Comparison of ENCODE assay signal across 16 cellular contexts in the genomic region with DNA sequence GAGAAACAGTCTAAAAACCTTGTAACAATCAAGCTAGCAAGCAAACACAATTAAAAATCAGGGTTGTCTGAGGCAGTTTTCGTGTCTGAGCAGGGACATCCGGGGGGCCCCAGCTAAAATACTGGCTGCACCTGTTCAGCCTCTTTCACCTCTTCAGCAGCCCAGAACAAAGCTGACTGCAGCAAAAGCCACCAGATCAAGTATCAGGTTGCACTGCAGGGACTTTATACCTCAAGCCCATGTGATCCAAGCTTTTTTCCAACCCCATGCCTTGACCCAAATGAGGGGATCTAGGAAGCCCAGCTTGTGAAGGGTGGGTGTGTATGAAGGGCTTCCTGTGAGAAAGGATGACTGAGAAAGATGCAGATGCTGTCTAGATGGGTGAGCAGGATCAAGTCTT.
A peak's percentile ranks its signal among the peaks of the same experiment; 100 is the strongest.
DNase-seq lines count a peak whose midpoint lies in the region; ATAC-seq and TF ChIP-seq lines count a peak whose summit lies in the region.
"Had no signal": no experiment of that assay in that cellular context is flagged by ENCODE, and none has a peak within 500 bp of the region (broad histone marks: within the 10 kb centered on the region; RNA-seq: fewer than 3 reads in every experiment).

No MANE protein-coding gene starts in this region.

- peak overlapping the region; percentile 35 for H2AK5ac ChIP-seq in mesenchymal stem cell (ENCODE audit: low read length, severe bottlenecking)

- no peak overlapping the region for H3K4me3 Mint-ChIP-seq in endothelial cell (ENCODE audit: unreplicated experiment)
- H3K4me3 Mint-ChIP-seq: activated T-cell treated with anti-CD3 and anti-CD28 coated beads, Interleukin-2, amount 50 U/mL, for 4 hours; natural killer cell had no signal

- H3K27ac Mint-ChIP-seq in endothelial cell (ENCODE audit: unreplicated experiment): no peak overlapping the region
- H3K27ac Mint-ChIP-seq: natural killer cell had no signal

- H3K4me1 ChIP-seq in OCI-LY3 (ENCODE audit: low read length) (peaks cover 28% of the 10 kb centered on the region), mesenchymal stem cell (ENCODE audit: control insufficient read depth, insufficient read depth, low read depth, low read length) (peaks cover 7% of the 10 kb centered on the region)

- H3K27ac ChIP-seq in OCI-LY3 (ENCODE audit: low read length) (no peak overlapping the region; the same call in 1 of the 2 replicates), mesenchymal stem cell (ENCODE audit: low read length, poor library complexity, severe bottlenecking) (no peak overlapping the region), brain microvascular endothelial cell (no peak overlapping the region)
- H3K27ac ChIP-seq: heart right ventricle, left ventricle myocardium inferior, thyroid gland had no signal

- H3K9me3 ChIP-seq in OCI-LY3 (ENCODE audit: insufficient read depth, low read length) (no peaks in the 10 kb centered on the region), mesenchymal stem cell (ENCODE audit: control insufficient read depth, low read length) (no peaks in the 10 kb centered on the region)
- H3K9me3 ChIP-seq: heart right ventricle, left ventricle myocardium inferior, thyroid gland had no signal

- no peaks in the 10 kb centered on the region for H3K36me3 ChIP-seq in OCI-LY3 (replicated peaks; ENCODE audit: low read depth, low read length)
- H3K36me3 ChIP-seq in mesenchymal stem cell (ENCODE audit: control insufficient read depth in 1 of 2, insufficient read depth in 2 of 2, low read depth in 1 of 2, low read length in 2 of 2): peaks cover 0 to 7% of the 10 kb centered on the region in 2 experiments
- no peaks in the 10 kb centered on the region for H3K36me3 ChIP-seq in brain microvascular endothelial cell (replicated peaks)

- H3K9me3 Mint-ChIP-seq in endothelial cell (ENCODE audit: unreplicated experiment): no peaks in the 10 kb centered on the region
- H3K9me3 Mint-ChIP-seq: activated T-cell treated with anti-CD3 and anti-CD28 coated beads, Interleukin-2, amount 50 U/mL, for 4 hours; natural killer cell had no signal

- H2BK5ac ChIP-seq in mesenchymal stem cell (ENCODE audit: low read depth, low read length, poor library complexity, severe bottlenecking): no peak overlapping the region

- H4K20me1 ChIP-seq in OCI-LY3 (ENCODE audit: insufficient read depth, low read length): no peaks in the 10 kb centered on the region

- no peak overlapping the region for H2BK15ac ChIP-seq in mesenchymal stem cell (ENCODE audit: low read depth, poor library complexity, severe bottlenecking)

- H3K4me2 ChIP-seq in OCI-LY3 (ENCODE audit: low read length) (peak overlapping the region; percentile 56; the same call in 1 of the 2 replicates), mesenchymal stem cell (ENCODE audit: low read length, poor library complexity, severe bottlenecking) (no peak overlapping the region)

- H3K9ac ChIP-seq in OCI-LY3 (ENCODE audit: low read length) (no peak overlapping the region), mesenchymal stem cell (ENCODE audit: low read length) (no peak overlapping the region)

- no peak overlapping the region for H3K18ac ChIP-seq in mesenchymal stem cell (ENCODE audit: low read depth in 1 of 2, low read length in 2 of 2)

- H3K23ac ChIP-seq in mesenchymal stem cell (ENCODE audit: low read length in 2 of 2): no peak overlapping the region

- ATAC-seq in HG02973 (IDR thresholded peaks at IDR 0.05; ENCODE audit: unreplicated experiment): no peak
- ATAC-seq in GM19455 (IDR thresholded peaks at IDR 0.05; ENCODE audit: unreplicated experiment): no peak
- ATAC-seq: activated T-cell treated with anti-CD3 and anti-CD28 coated beads, Interleukin-2, amount 50 U/mL, for 4 hours; esophagus mucosa; natural killer cell had no signal

- WGBS in mesenchymal stem cell: 78% methylated on average over 2 of the region's 2 CpGs

- in situ Hi-C loops in brain microvascular endothelial cell (cut with HindIII; ENCODE audit: low pct_ligation_motif_present, low sequenced_read_pairs): no loop called here

- no peak overlapping the region for H2BK12ac ChIP-seq in mesenchymal stem cell (ENCODE audit: low read length in 2 of 2)

- no peaks in the 10 kb centered on the region for H3K27me3 ChIP-seq in OCI-LY3 (ENCODE audit: low read depth, low read length)
- H3K27me3 ChIP-seq in mesenchymal stem cell (ENCODE audit: control insufficient read depth in 1 of 2, insufficient read depth in 1 of 2, low read length in 2 of 2): no peaks in the 10 kb centered on the region
- no peaks in the 10 kb centered on the region for H3K27me3 ChIP-seq in brain microvascular endothelial cell (replicated peaks)
- H3K27me3 ChIP-seq: heart right ventricle, thyroid gland had no signal

- DNase-seq in DMS53 treated with DMSO at 0.1 percent for 48 hours (lab: John Stamatoyannopoulos, UW; ENCODE audit: unreplicated experiment) (peak; percentile 56), NCI-H2029 (lab: John Stamatoyannopoulos, UW) (peak; percentile 45), mesenchymal stem cell (no peak), brain microvascular endothelial cell (no peak), endothelial cell (ENCODE audit: low spot score) (no peak)
- DNase-seq: activated T-cell treated with anti-CD3 and anti-CD28 coated beads, Interleukin-2, amount 50 U/mL, for 4 hours; AML-193; heart right ventricle; left ventricle myocardium inferior; natural killer cell; stimulated activated CD8-positive, alpha-beta memory T cell treated with anti-CD3 and anti-CD28 coated beads, Interleukin-4, amount 100 ng/mL, for 48 hours; thyroid gland had no signal

- H2AFZ ChIP-seq in OCI-LY3 (ENCODE audit: low read depth, low read length): no peak overlapping the region
- no peak overlapping the region for H2AFZ ChIP-seq in mesenchymal stem cell (ENCODE audit: low read depth, low read length)

- H3K4me3 ChIP-seq in OCI-LY3 (ENCODE audit: low read length) (no peak overlapping the region), mesenchymal stem cell (ENCODE audit: insufficient read depth in 1 of 2, low read depth in 1 of 2, low read length in 2 of 2) (no peak overlapping the region), brain microvascular endothelial cell (ENCODE audit: low read depth, low read length) (no peak overlapping the region)
- H3K4me3 ChIP-seq: heart right ventricle, left ventricle myocardium inferior, thyroid gland had no signal

- H3K4ac ChIP-seq in mesenchymal stem cell (ENCODE audit: low read depth in 1 of 2, low read length in 2 of 2): no peak overlapping the region

- TF ChIP-seq CTCF in OCI-LY3 (IDR thresholded peaks at IDR 0.05; ENCODE audit: low read depth, low read length): no peak
- TF ChIP-seq CTCF in brain microvascular endothelial cell (IDR thresholded peaks at IDR 0.05; ENCODE audit: low read depth, low read length, missing control alignments): no peak
- TF ChIP-seq CTCF in endothelial cell (IDR thresholded peaks at IDR 0.05; ENCODE audit: unreplicated experiment): no peak

- H3K79me1 ChIP-seq in mesenchymal stem cell (replicated peaks; ENCODE audit: low read length, poor library complexity, severe bottlenecking): peaks cover 2% of the 10 kb centered on the region

- peaks cover 6% of the 10 kb centered on the region for H3K27me3 Mint-ChIP-seq in endothelial cell (ENCODE audit: unreplicated experiment)

- peaks cover 58% of the 10 kb centered on the region for H3K4me1 Mint-ChIP-seq in endothelial cell (ENCODE audit: unreplicated experiment)
- H3K4me1 Mint-ChIP-seq: natural killer cell had no signal

- no peak overlapping the region for H4K8ac ChIP-seq in mesenchymal stem cell (ENCODE audit: low read length)

- H3K14ac ChIP-seq in mesenchymal stem cell (ENCODE audit: low read length in 2 of 2): no peak overlapping the region

- H3K79me2 ChIP-seq in OCI-LY3 (ENCODE audit: low read length): no peaks in the 10 kb centered on the region

- peaks cover 27% of the 10 kb centered on the region for H3K36me3 Mint-ChIP-seq in endothelial cell (ENCODE audit: low read depth, unreplicated experiment)
- H3K36me3 Mint-ChIP-seq: natural killer cell had no signal

- no peak overlapping the region for H4K91ac ChIP-seq in mesenchymal stem cell (ENCODE audit: low read length)

- no peak overlapping the region for H2BK120ac ChIP-seq in mesenchymal stem cell (ENCODE audit: low read depth, low read length)

Comparison
In these comparisons a context has a peak if more than half of its experiments do, and no peak if none do; other contexts are left out.
1. DNase-seq: peak in DMS53 treated with DMSO at 0.1 percent for 48 hours (single experiment) and NCI-H2029 (single experiment); none in mesenchymal stem cell (single experiment), brain microvascular endothelial cell (single experiment) and endothelial cell (single experiment).